ENCODE assay signal across 24 cellular contexts in the genomic region with DNA sequence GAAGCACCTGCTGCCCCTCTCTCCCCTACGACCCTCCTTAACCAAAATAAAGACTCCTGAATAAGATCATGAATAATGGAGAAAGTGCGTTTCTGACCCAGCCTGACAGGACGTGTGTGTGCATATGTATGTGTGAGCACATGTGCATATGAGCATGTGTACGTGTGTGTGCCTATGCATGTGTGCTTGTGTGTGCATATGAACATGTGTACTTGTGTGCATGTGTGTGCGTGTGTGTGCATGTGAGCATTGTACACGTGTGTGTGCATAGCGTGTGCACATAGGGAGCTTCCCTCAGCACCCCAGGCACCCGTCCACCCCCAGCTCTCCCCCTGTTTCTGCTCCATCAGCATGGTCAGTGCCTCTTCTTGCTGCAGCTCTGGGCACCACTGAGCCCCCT. TPM values are rescaled to one million over a fixed set of nuclear protein-coding genes. Genes with fewer than 3 reads are reported as not detected.
"Had no signal": no experiment of that assay in that cellular context is flagged by ENCODE, and none has a peak within 500 bp of the region (broad histone marks: within the 10 kb centered on the region; RNA-seq: fewer than 3 reads in every experiment).

No MANE protein-coding gene starts in this region.

- H3K36me3 ChIP-seq: esophagus squamous epithelium, gastroesophageal sphincter, left ventricle myocardium inferior, lower lobe of right lung, neutrophil, sigmoid colon, tibial artery, upper lobe of right lung had no signal

- H3K9me3 ChIP-seq: esophagus squamous epithelium, gastroesophageal sphincter, left ventricle myocardium inferior, lower lobe of right lung, neutrophil, psoas muscle, sigmoid colon, tibial artery, upper lobe of right lung had no signal

- ATAC-seq: effector memory CD8-positive, alpha-beta T cell; gastroesophageal sphincter; left cardiac atrium; lower lobe of right lung; natural killer cell treated with Interleukin-12 subunit alpha and Interleukin-12 subunit beta and Interleukin-15 and Interleukin-18, amount 100 ng/mL, for 72 hours; psoas muscle; stimulated activated naive B cell treated with anti-CD40 and anti-IgM and Interleukin-4, amounts not matched to agents 10 μg/mL and 1 μg/mL and 100 μg/mL, for 72 hours; stimulated activated naive CD8-positive, alpha-beta T cell treated with anti-CD3 and anti-CD28 coated beads, Interleukin-15, amount 100 ng/mL, for 72 hours; upper lobe of right lung had no signal

- H3K27me3 Mint-ChIP-seq: natural killer cell treated with Interleukin-12 subunit alpha and Interleukin-12 subunit beta and Interleukin-15 and Interleukin-18, amount 100 ng/mL, for 72 hours; stimulated activated naive CD8-positive, alpha-beta T cell treated with anti-CD3 and anti-CD28 coated beads, Interleukin-15, amount 100 ng/mL, for 72 hours had no signal

- H3K4me3 Mint-ChIP-seq: effector memory CD8-positive, alpha-beta T cell; memory B cell; natural killer cell treated with Interleukin-12 subunit alpha and Interleukin-12 subunit beta and Interleukin-15 and Interleukin-18, amount 100 ng/mL, for 72 hours; stimulated activated naive B cell treated with anti-CD40 and anti-IgM and Interleukin-4, amounts not matched to agents 10 μg/mL and 1 μg/mL and 100 μg/mL, for 72 hours; stimulated activated naive CD8-positive, alpha-beta T cell treated with anti-CD3 and anti-CD28 coated beads, Interleukin-15, amount 100 ng/mL, for 72 hours had no signal

- H3K4me1 ChIP-seq: left ventricle myocardium inferior, psoas muscle, sigmoid colon, upper lobe of right lung had no signal

- H3K4me2 ChIP-seq: hepatocyte had no signal

- H3K79me2 ChIP-seq: hepatocyte had no signal

- H3K4me1 Mint-ChIP-seq: memory B cell; stimulated activated naive CD8-positive, alpha-beta T cell treated with anti-CD3 and anti-CD28 coated beads, Interleukin-15, amount 100 ng/mL, for 72 hours had no signal

- H2AFZ ChIP-seq: hepatocyte had no signal

- H3K27ac Mint-ChIP-seq: effector memory CD8-positive, alpha-beta T cell; memory B cell; natural killer cell treated with Interleukin-12 subunit alpha and Interleukin-12 subunit beta and Interleukin-15 and Interleukin-18, amount 100 ng/mL, for 72 hours; stimulated activated naive B cell treated with anti-CD40 and anti-IgM and Interleukin-4, amounts not matched to agents 10 μg/mL and 1 μg/mL and 100 μg/mL, for 72 hours; stimulated activated naive CD8-positive, alpha-beta T cell treated with anti-CD3 and anti-CD28 coated beads, Interleukin-15, amount 100 ng/mL, for 72 hours had no signal

- DNase-seq: central memory CD4-positive, alpha-beta T cell; effector memory CD8-positive, alpha-beta T cell; esophagus squamous epithelium; foreskin fibroblast; kidney; left cardiac atrium; left ventricle myocardium inferior; lower lobe of right lung; midbrain; psoas muscle; retina; sigmoid colon; stimulated activated CD4-positive, alpha-beta T cell treated with anti-CD3 and anti-CD28 coated beads, Interleukin-2, amount 100 ng/mL, for 24 hours; stimulated activated CD4-positive, alpha-beta T cell treated with anti-CD3 and anti-CD28 coated beads, Interleukin-4, amount 100 ng/mL, for 4 hours; stimulated activated naive B cell treated with anti-CD40 and anti-IgM and Interleukin-4, amounts not matched to agents 10 μg/mL and 1 μg/mL and 100 μg/mL, for 72 hours; stimulated activated naive CD8-positive, alpha-beta T cell treated with anti-CD3 and anti-CD28 coated beads, Interleukin-15, amount 100 ng/mL, for 72 hours; tibial artery; upper lobe of right lung had no signal

- H3K27me3 ChIP-seq: hepatocyte, neutrophil, tibial artery, upper lobe of right lung had no signal

- FAIRE-seq: kidney had no signal

- H3K36me3 Mint-ChIP-seq: memory B cell; natural killer cell treated with Interleukin-12 subunit alpha and Interleukin-12 subunit beta and Interleukin-15 and Interleukin-18, amount 100 ng/mL, for 72 hours; stimulated activated naive B cell treated with anti-CD40 and anti-IgM and Interleukin-4, amounts not matched to agents 10 μg/mL and 1 μg/mL and 100 μg/mL, for 72 hours had no signal

- H3K4me3 ChIP-seq: esophagus squamous epithelium, gastroesophageal sphincter, hepatocyte, left ventricle myocardium inferior, lower lobe of right lung, psoas muscle, sigmoid colon, skin epidermis, tibial artery, upper lobe of right lung had no signal

- H3K27ac ChIP-seq: esophagus squamous epithelium, gastroesophageal sphincter, hepatocyte, left ventricle myocardium inferior, lower lobe of right lung, neutrophil, psoas muscle, sigmoid colon, tibial artery, upper lobe of right lung had no signal

- H3K9me3 Mint-ChIP-seq: effector memory CD8-positive, alpha-beta T cell; memory B cell; natural killer cell treated with Interleukin-12 subunit alpha and Interleukin-12 subunit beta and Interleukin-15 and Interleukin-18, amount 100 ng/mL, for 72 hours; stimulated activated naive B cell treated with anti-CD40 and anti-IgM and Interleukin-4, amounts not matched to agents 10 μg/mL and 1 μg/mL and 100 μg/mL, for 72 hours; stimulated activated naive CD8-positive, alpha-beta T cell treated with anti-CD3 and anti-CD28 coated beads, Interleukin-15, amount 100 ng/mL, for 72 hours had no signal

RNA-seq across cellular contexts. Expression of a gene that starts 10.7 kb away (rescaled TPM):
- total RNA-seq: natural killer cell treated with Interleukin-12 subunit alpha and Interleukin-12 subunit beta and Interleukin-15 and Interleukin-18, amount 100 ng/mL, for 72 hours had no signal
